ENCODE assay signal across 8 cellular contexts in genomic region chr6:43058511-43058910, GRCh38. TPM values are rescaled to one million over a fixed set of nuclear protein-coding genes. Genes with fewer than 3 reads are reported as not detected.
A peak's percentile ranks its signal among the peaks of the same experiment; 100 is the strongest.
DNase-seq lines count a peak whose midpoint lies in the region; ATAC-seq and TF ChIP-seq lines count a peak whose summit lies in the region.

No MANE protein-coding gene starts in this region.

- H3K36me3 ChIP-seq in left lung (peaks cover 0 to 42% of the 10 kb centered on the region in 2 donors), tibial artery (peaks cover 0 to 45% (median 35%) of the 10 kb centered on the region in 3 donors)

- ATAC-seq in activated T-cell treated with anti-CD3 and anti-CD28 coated beads, Interleukin-2, amount 50 U/mL, for 72 hours (replicated peaks in 1 of 2): no peak
- ATAC-seq in left lung: no peak
- no peak for ATAC-seq in GM21367 (IDR thresholded peaks at IDR 0.05; ENCODE audit: unreplicated experiment)
- ATAC-seq in GM21360 (IDR thresholded peaks at IDR 0.05; ENCODE audit: unreplicated experiment): no peak

- DNase-seq in activated T-cell treated with anti-CD3 and anti-CD28 coated beads, Interleukin-2, amount 50 U/mL, for 72 hours: no peak
- DNase-seq in activated T-cell treated with anti-CD3 and anti-CD28 coated beads, Interleukin-2, amount 50 U/mL, for 48 hours: no peak
- DNase-seq in activated naive CD8-positive, alpha-beta T cell treated with anti-CD3 and anti-CD28 coated beads for 36 hours: no peak
- no peak for DNase-seq in left lung
- no peak for DNase-seq in tibial artery
- DNase-seq in stimulated activated CD4-positive, alpha-beta T cell treated with anti-CD3 and anti-CD28 coated beads, Interleukin-2, amount 100 ng/mL, for 48 hours: no peak

- H3K4me1 ChIP-seq in left lung: peaks cover 15 to 37% of the 10 kb centered on the region in 2 donors
- H3K4me1 ChIP-seq in tibial artery: peaks cover 4 to 34% (median 25%) of the 10 kb centered on the region in 4 donors

- intact Hi-C loops in left lung (cut with DNase I) (no loop called here), tibial artery (cut with DNase I; ENCODE audit: low total_unique reads) (no loop called here)

- no peaks in the 10 kb centered on the region for H3K9me3 ChIP-seq in left lung
- no peaks in the 10 kb centered on the region for H3K9me3 ChIP-seq in tibial artery

- no peaks in the 10 kb centered on the region for H3K9me3 Mint-ChIP-seq in activated T-cell treated with anti-CD3 and anti-CD28 coated beads, Interleukin-2, amount 50 U/mL, for 72 hours
- H3K9me3 Mint-ChIP-seq in activated naive CD8-positive, alpha-beta T cell treated with anti-CD3 and anti-CD28 coated beads for 36 hours: no peaks in the 10 kb centered on the region

- peaks cover 3% of the 10 kb centered on the region in 2 donors for H3K36me3 Mint-ChIP-seq in activated T-cell treated with anti-CD3 and anti-CD28 coated beads, Interleukin-2, amount 50 U/mL, for 72 hours (ENCODE audit: insufficient read depth in 2 of 2)
- H3K36me3 Mint-ChIP-seq in activated naive CD8-positive, alpha-beta T cell treated with anti-CD3 and anti-CD28 coated beads for 36 hours: peaks cover 8% of the 10 kb centered on the region

- TF ChIP-seq CTCF in left lung (IDR thresholded peaks at IDR 0.05): no peak
- TF ChIP-seq CTCF in tibial artery (IDR thresholded peaks at IDR 0.05): no peak

- H3K4me3 Mint-ChIP-seq in activated T-cell treated with anti-CD3 and anti-CD28 coated beads, Interleukin-2, amount 50 U/mL, for 72 hours: peak overlapping the region; percentile 90 to 94
- peak overlapping the region; percentile 81 for H3K4me3 Mint-ChIP-seq in activated naive CD8-positive, alpha-beta T cell treated with anti-CD3 and anti-CD28 coated beads for 36 hours

- H3K4me1 Mint-ChIP-seq in activated T-cell treated with anti-CD3 and anti-CD28 coated beads, Interleukin-2, amount 50 U/mL, for 72 hours (ENCODE audit: low read depth): peaks cover 46% of the 10 kb centered on the region
- H3K4me1 Mint-ChIP-seq in activated naive CD8-positive, alpha-beta T cell treated with anti-CD3 and anti-CD28 coated beads for 36 hours: peaks cover 29% of the 10 kb centered on the region

- H3K4me3 ChIP-seq in left lung (peak overlapping the region; percentile 78 to 83), tibial artery (peak overlapping the region; percentile 76 to 92)

- H3K27me3 ChIP-seq in left lung (no peaks in the 10 kb centered on the region), tibial artery (no peaks in the 10 kb centered on the region)

- H3K27ac ChIP-seq in left lung: peak overlapping the region in 1 of 2 donors; percentile 86
- H3K27ac ChIP-seq in tibial artery: peak overlapping the region; percentile 83 to 91

- no peaks in the 10 kb centered on the region for H3K27me3 Mint-ChIP-seq in activated T-cell treated with anti-CD3 and anti-CD28 coated beads, Interleukin-2, amount 50 U/mL, for 72 hours (ENCODE audit: low read depth)
- no peaks in the 10 kb centered on the region for H3K27me3 Mint-ChIP-seq in activated naive CD8-positive, alpha-beta T cell treated with anti-CD3 and anti-CD28 coated beads for 36 hours

- H3K27ac Mint-ChIP-seq in activated T-cell treated with anti-CD3 and anti-CD28 coated beads, Interleukin-2, amount 50 U/mL, for 72 hours: peak overlapping the region; percentile 96
- peak overlapping the region; percentile 92 for H3K27ac Mint-ChIP-seq in activated naive CD8-positive, alpha-beta T cell treated with anti-CD3 and anti-CD28 coated beads for 36 hours

RNA-seq across cellular contexts. Expression of gene MRPL2, which starts 0.7 kb away (rescaled TPM):
- total RNA-seq in activated T-cell treated with anti-CD3 and anti-CD28 coated beads, Interleukin-2, amount 50 U/mL, for 72 hours: 10 to 100 TPM; 85.0 to 85.7 TPM
- 100 to 1,000 TPM; 112 to 113 TPM for total RNA-seq in activated naive CD8-positive, alpha-beta T cell treated with anti-CD3 and anti-CD28 coated beads for 36 hours
- total RNA-seq in left lung: 10 to 100 TPM; 35.2 to 43.4 TPM

RNA-seq across cellular contexts. Expression of gene KLC4, which starts 0.9 kb away (rescaled TPM):
- total RNA-seq in activated T-cell treated with anti-CD3 and anti-CD28 coated beads, Interleukin-2, amount 50 U/mL, for 72 hours: 10 to 100 TPM; 36.9 to 37.4 TPM
- total RNA-seq in activated naive CD8-positive, alpha-beta T cell treated with anti-CD3 and anti-CD28 coated beads for 36 hours: 1 to 10 TPM; 9.5 to 10.0 TPM
- 10 to 100 TPM; 20.2 to 38.8 TPM for total RNA-seq in left lung

RNA-seq across cellular contexts. Expression of gene CUL7, which starts 4.9 kb away (rescaled TPM):
- total RNA-seq in activated T-cell treated with anti-CD3 and anti-CD28 coated beads, Interleukin-2, amount 50 U/mL, for 72 hours: 10 to 100 TPM; 16.8 to 19.7 TPM
- total RNA-seq in activated naive CD8-positive, alpha-beta T cell treated with anti-CD3 and anti-CD28 coated beads for 36 hours: 10 to 100 TPM in 1 of 2 experiments, 1 to 10 TPM in 1; 9.3 to 10.2 TPM
- 10 to 100 TPM; 22.0 to 28.4 TPM for total RNA-seq in left lung

RNA-seq across cellular contexts. Expression of gene PTK7, which starts 17.6 kb away (rescaled TPM):
- 1 to 10 TPM; 2.8 to 7.8 TPM for total RNA-seq in activated T-cell treated with anti-CD3 and anti-CD28 coated beads, Interleukin-2, amount 50 U/mL, for 72 hours
- 1 to 10 TPM; 3.3 to 3.9 TPM for total RNA-seq in activated naive CD8-positive, alpha-beta T cell treated with anti-CD3 and anti-CD28 coated beads for 36 hours
- total RNA-seq in left lung: 100 to 1,000 TPM in 1 of 2 donors, 10 to 100 TPM in 1; 89.2 to 179 TPM

RNA-seq across cellular contexts. Expression of gene RRP36, which starts 37.1 kb away (rescaled TPM):
- total RNA-seq in activated T-cell treated with anti-CD3 and anti-CD28 coated beads, Interleukin-2, amount 50 U/mL, for 72 hours: 10 to 100 TPM; 43.4 to 54.2 TPM
- total RNA-seq in activated naive CD8-positive, alpha-beta T cell treated with anti-CD3 and anti-CD28 coated beads for 36 hours: 10 to 100 TPM; 87.6 to 93.0 TPM
- total RNA-seq in left lung: 10 to 100 TPM; 43.3 to 53.5 TPM
